In the genomic region with DNA sequence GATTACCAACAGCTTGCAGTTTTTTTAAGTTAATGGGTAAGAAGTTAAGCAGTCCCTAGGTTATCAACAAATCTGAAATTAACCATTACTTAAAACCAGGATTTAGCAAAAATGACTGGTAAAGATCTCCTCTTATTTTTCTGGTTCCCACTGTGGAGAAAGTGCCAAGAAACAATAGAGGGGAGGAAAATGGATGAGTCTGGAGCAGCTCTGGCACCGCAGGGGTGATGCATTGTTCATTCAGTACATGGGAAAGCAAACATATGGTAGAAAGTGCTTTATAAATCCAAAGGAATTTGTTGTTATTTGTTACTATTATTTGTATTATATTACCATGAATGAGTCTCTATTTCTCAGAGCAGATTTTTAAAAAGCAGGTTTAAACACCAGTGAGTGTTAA, we compare ENCODE assay signal across 23 cellular contexts.
"Had no signal": no experiment of that assay in that cellular context is flagged by ENCODE, and none has a peak within 500 bp of the region (broad histone marks: within the 10 kb centered on the region; RNA-seq: fewer than 3 reads in every experiment).

No MANE protein-coding gene starts in this region.

- H3K27me3 ChIP-seq: heart right ventricle, ovary, right atrium auricular region, upper lobe of right lung had no signal

- H3K4me1 Mint-ChIP-seq: activated naive CD4-positive, alpha-beta T cell treated with anti-CD3 and anti-CD28 coated beads, Interleukin-2, amount 50 U/mL, for 24 hours; immature natural killer cell had no signal

- H3K27ac ChIP-seq: coronary artery, epithelial cell of prostate, heart right ventricle, lower lobe of right lung, ovary, prostate gland, right atrium auricular region, upper lobe of right lung, WERI-Rb-1 had no signal

- H3K27me3 Mint-ChIP-seq: activated naive CD4-positive, alpha-beta T cell treated with anti-CD3 and anti-CD28 coated beads, Interleukin-2, amount 50 U/mL, for 24 hours; naive thymus-derived CD4-positive, alpha-beta T cell had no signal

- H3K9me3 Mint-ChIP-seq: immature natural killer cell had no signal

- H3K9me3 ChIP-seq: heart right ventricle, lower lobe of right lung, ovary, prostate gland, right atrium auricular region, upper lobe of right lung had no signal

- H3K27ac Mint-ChIP-seq: activated CD8-positive, alpha-beta T cell treated with anti-CD3 and anti-CD28 coated beads, Interleukin-2, amount 10 ng/mL, durations not matched to agents 7 days and 5 days; activated naive CD4-positive, alpha-beta T cell treated with anti-CD3 and anti-CD28 coated beads, Interleukin-2, amount 50 U/mL, for 24 hours; immature natural killer cell; naive thymus-derived CD4-positive, alpha-beta T cell had no signal

- DNase-seq: activated CD4-positive, alpha-beta T cell treated with anti-CD3 and anti-CD28 coated beads for 1 hour; activated CD4-positive, alpha-beta T cell treated with anti-CD3 and anti-CD28 coated beads, Interleukin-2, amount 50 U/mL, for 1 hour; activated CD8-positive, alpha-beta T cell treated with anti-CD3 and anti-CD28 coated beads, Interleukin-2, amount 10 ng/mL, durations not matched to agents 7 days and 5 days; activated gamma-delta T cell treated with Interleukin-2 at 50 U/mL for 16 hours; activated T-cell treated with anti-CD3 and anti-CD28 coated beads, Interleukin-2, amount 50 U/mL, for 1 hour; aorta; cerebellar nuclear complex; heart right ventricle; immature natural killer cell; lower lobe of right lung; naive thymus-derived CD4-positive, alpha-beta T cell; ovary; stimulated activated CD4-positive, alpha-beta T cell treated with anti-CD3 and anti-CD28 coated beads, Interleukin-12 subunit alpha, Interleukin-12 subunit beta, amount 100 ng/mL, for 4 hours; stimulated activated CD4-positive, alpha-beta T cell treated with anti-CD3 and anti-CD28 coated beads, Interleukin-4, amount 100 ng/mL, for 4 hours; stimulated activated naive CD8-positive, alpha-beta T cell treated with anti-CD3 and anti-CD28 coated beads, Interleukin-15, Interleukin-2, amounts not matched to agents 100 U/mL and 50 U/mL, for 24 hours; upper lobe of right lung; WERI-Rb-1 had no signal

- ATAC-seq: activated CD8-positive, alpha-beta T cell treated with anti-CD3 and anti-CD28 coated beads, Interleukin-2, amount 10 ng/mL, durations not matched to agents 7 days and 5 days; heart right ventricle; left lobe of liver; lower lobe of right lung; naive thymus-derived CD4-positive, alpha-beta T cell; stimulated activated naive CD8-positive, alpha-beta T cell treated with anti-CD3 and anti-CD28 coated beads, Interleukin-15, Interleukin-2, amounts not matched to agents 100 U/mL and 50 U/mL, for 24 hours; upper lobe of right lung had no signal

- H3K4me3 Mint-ChIP-seq: activated CD8-positive, alpha-beta T cell treated with anti-CD3 and anti-CD28 coated beads, Interleukin-2, amount 10 ng/mL, durations not matched to agents 7 days and 5 days; activated naive CD4-positive, alpha-beta T cell treated with anti-CD3 and anti-CD28 coated beads, Interleukin-2, amount 50 U/mL, for 24 hours; immature natural killer cell; naive thymus-derived CD4-positive, alpha-beta T cell had no signal

- H3K4me1 ChIP-seq: lower lobe of right lung, prostate gland, upper lobe of right lung had no signal

- H3K4me3 ChIP-seq: coronary artery, heart right ventricle, lower lobe of right lung, ovary, prostate gland, right atrium auricular region, upper lobe of right lung had no signal

- H3K36me3 ChIP-seq: heart right ventricle, lower lobe of right lung, ovary, prostate gland, right atrium auricular region, upper lobe of right lung, WERI-Rb-1 had no signal
